8 cellular contexts compared by ENCODE assay signal in the genomic region with DNA sequence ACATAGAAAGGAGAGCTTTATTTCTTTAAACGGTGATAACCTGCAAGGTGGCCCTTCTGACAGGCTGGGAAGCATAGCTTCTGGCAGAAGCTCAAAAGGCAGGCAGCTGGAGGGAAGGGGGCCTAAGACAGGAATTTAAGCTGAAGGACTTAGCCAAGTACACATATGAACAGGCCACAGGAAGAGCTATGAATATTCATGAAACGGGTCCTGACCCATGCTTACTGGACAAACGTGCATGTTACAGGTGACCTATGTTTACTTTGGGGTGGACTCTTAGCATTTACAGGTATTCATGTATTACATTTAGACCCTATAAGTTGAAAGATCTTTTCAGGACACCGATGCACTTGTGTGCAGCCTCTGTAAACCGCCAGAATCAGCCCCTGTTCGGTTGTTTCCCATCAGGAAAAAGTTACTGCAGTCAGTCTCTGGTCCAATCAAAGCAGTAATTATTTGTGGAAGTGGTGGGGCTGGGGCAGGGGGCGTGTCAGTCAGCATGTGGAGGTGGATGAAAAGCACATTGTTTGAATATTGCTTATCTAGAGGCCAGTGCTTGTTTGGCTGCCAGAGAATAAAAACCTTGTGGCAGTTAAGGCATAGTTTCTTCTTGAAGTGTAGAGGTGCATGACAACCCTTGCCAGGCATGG. TPM values are rescaled to one million over a fixed set of nuclear protein-coding genes. Genes with fewer than 3 reads are reported as not detected.
DNase-seq lines count a peak whose midpoint lies in the region; ATAC-seq and TF ChIP-seq lines count a peak whose summit lies in the region.

No MANE protein-coding gene starts in this region.

- H3K27me3 ChIP-seq in lower lobe of right lung (ENCODE audit: low read depth) (no peaks in the 10 kb centered on the region), thyroid gland (no peaks in the 10 kb centered on the region)

- WGBS in thyroid gland, 2 donors: 63 to 64% methylated on average over 7 of the region's 7 CpGs

- CTCF ChIA-PET in activated CD8-positive, alpha-beta T cell treated with anti-CD3 and anti-CD28 coated beads for 36 hours (lab: Charles Lee): interaction anchor here (0.9 to 1.9 kb wide), 3 partner anchors 9 to 248 kb away, joined by 3 to 7 read pairs (median 4); a partner anchor contains a TSS

- intact Hi-C loops in activated CD8-positive, alpha-beta T cell treated with anti-CD3 and anti-CD28 coated beads for 36 hours (cut with micrococcal nuclease): no loop called here
- intact Hi-C loops in lower lobe of right lung (cut with DNase I): no loop called here
- intact Hi-C loops in thyroid gland (cut with DNase I): no loop called here

- peak overlapping the region; percentile 88 for H3K27ac Mint-ChIP-seq in activated T-cell treated with anti-CD3 and anti-CD28 coated beads, Interleukin-2, amount 50 U/mL, for 72 hours
- peak overlapping the region; percentile 85 for H3K27ac Mint-ChIP-seq in activated CD8-positive, alpha-beta T cell treated with anti-CD3 and anti-CD28 coated beads for 36 hours

- peak overlapping the region; percentile 95 to 99 for H3K4me3 Mint-ChIP-seq in activated T-cell treated with anti-CD3 and anti-CD28 coated beads, Interleukin-2, amount 50 U/mL, for 72 hours
- peak overlapping the region; percentile 68 for H3K4me3 Mint-ChIP-seq in activated CD8-positive, alpha-beta T cell treated with anti-CD3 and anti-CD28 coated beads for 36 hours

- ATAC-seq in activated T-cell treated with anti-CD3 and anti-CD28 coated beads, Interleukin-2, amount 50 U/mL, for 72 hours (replicated peaks in 1 of 2): no peak
- no peak for ATAC-seq in activated CD8-positive, alpha-beta T cell treated with anti-CD3 and anti-CD28 coated beads for 36 hours
- ATAC-seq in lower lobe of right lung: no peak
- ATAC-seq in omental fat pad (ENCODE audit: low FRiP score): no peak
- ATAC-seq in HG03378 (IDR thresholded peaks at IDR 0.05; ENCODE audit: unreplicated experiment): no peak

- H3K4me3 ChIP-seq in lower lobe of right lung (no peak overlapping the region), thyroid gland (replicated peaks in 1 of 3) (no peak overlapping the region)

- H3K27ac ChIP-seq in lower lobe of right lung (peak overlapping the region; percentile 95), thyroid gland (peak overlapping the region in 2 of 3 donors; percentile 77 to 96)

- H3K4me1 ChIP-seq in lower lobe of right lung (peaks cover 38% of the 10 kb centered on the region), thyroid gland (peaks cover 31 to 33% of the 10 kb centered on the region in 2 donors)

- H3K36me3 ChIP-seq in lower lobe of right lung (peaks cover 16% of the 10 kb centered on the region), thyroid gland (peaks cover 0 to 5% of the 10 kb centered on the region in 2 donors)

- peaks cover 34% of the 10 kb centered on the region for H3K4me1 Mint-ChIP-seq in activated T-cell treated with anti-CD3 and anti-CD28 coated beads, Interleukin-2, amount 50 U/mL, for 72 hours (ENCODE audit: low read depth)
- peaks cover 37% of the 10 kb centered on the region for H3K4me1 Mint-ChIP-seq in activated CD8-positive, alpha-beta T cell treated with anti-CD3 and anti-CD28 coated beads for 36 hours (ENCODE audit: low read depth)

- POLR2A ChIA-PET in activated CD8-positive, alpha-beta T cell treated with anti-CD3 and anti-CD28 coated beads for 36 hours (lab: Charles Lee): interaction anchor here (1.5 to 4.6 kb wide), 2 partner anchors 8 to 63 kb away, joined by 6 to 43 read pairs; a partner anchor contains a TSS

- no peaks in the 10 kb centered on the region for H3K9me3 ChIP-seq in lower lobe of right lung
- H3K9me3 ChIP-seq in thyroid gland: no peaks in the 10 kb centered on the region

- H3K9me3 Mint-ChIP-seq in activated T-cell treated with anti-CD3 and anti-CD28 coated beads, Interleukin-2, amount 50 U/mL, for 72 hours: no peaks in the 10 kb centered on the region
- no peaks in the 10 kb centered on the region for H3K9me3 Mint-ChIP-seq in activated CD8-positive, alpha-beta T cell treated with anti-CD3 and anti-CD28 coated beads for 36 hours

- H3K27me3 Mint-ChIP-seq in activated T-cell treated with anti-CD3 and anti-CD28 coated beads, Interleukin-2, amount 50 U/mL, for 72 hours (ENCODE audit: low read depth): no peaks in the 10 kb centered on the region
- no peaks in the 10 kb centered on the region for H3K27me3 Mint-ChIP-seq in activated CD8-positive, alpha-beta T cell treated with anti-CD3 and anti-CD28 coated beads for 36 hours

- TF ChIP-seq CTCF in activated CD8-positive, alpha-beta T cell treated with anti-CD3 and anti-CD28 coated beads for 36 hours (IDR thresholded peaks at IDR 0.05): no peak
- TF ChIP-seq CTCF in lower lobe of right lung (IDR thresholded peaks at IDR 0.05) (no peak), thyroid gland (IDR thresholded peaks at IDR 0.05) (no peak), omental fat pad (IDR thresholded peaks at IDR 0.05) (no peak)

- peaks cover 0 to 1% of the 10 kb centered on the region in 2 donors for H3K36me3 Mint-ChIP-seq in activated T-cell treated with anti-CD3 and anti-CD28 coated beads, Interleukin-2, amount 50 U/mL, for 72 hours (ENCODE audit: insufficient read depth in 2 of 2)
- peaks cover 7% of the 10 kb centered on the region for H3K36me3 Mint-ChIP-seq in activated CD8-positive, alpha-beta T cell treated with anti-CD3 and anti-CD28 coated beads for 36 hours (ENCODE audit: low read depth)

- no peak for DNase-seq in activated T-cell treated with anti-CD3 and anti-CD28 coated beads, Interleukin-2, amount 50 U/mL, for 72 hours
- no peak for DNase-seq in activated T-cell treated with anti-CD3 and anti-CD28 coated beads, Interleukin-2, amount 50 U/mL, for 48 hours
- no peak for DNase-seq in activated CD8-positive, alpha-beta T cell treated with anti-CD3 and anti-CD28 coated beads for 36 hours
- no peak for DNase-seq in lower lobe of right lung
- no peak for DNase-seq in thyroid gland
- no peak for DNase-seq in NAMALWA (ENCODE audit: low spot score)
- DNase-seq in omental fat pad (ENCODE audit: low spot score): no peak

- no peak for TF ChIP-seq POLR2A in thyroid gland (IDR thresholded peaks at IDR 0.05)

RNA-seq across cellular contexts. Expression of a gene that starts 2.9 kb away (rescaled TPM):
- total RNA-seq in activated T-cell treated with anti-CD3 and anti-CD28 coated beads, Interleukin-2, amount 50 U/mL, for 72 hours: 1 to 10 TPM; 5.9 to 9.5 TPM
- total RNA-seq in activated CD8-positive, alpha-beta T cell treated with anti-CD3 and anti-CD28 coated beads for 36 hours: 10 to 100 TPM; 11.8 to 13.7 TPM
- total RNA-seq in lower lobe of right lung (14.8 TPM), thyroid gland (10 to 100 TPM; 13.8 to 29.0 (median 15.4) TPM), omental fat pad (10 to 100 TPM; 12.7 to 29.0 (median 18.8) TPM)

RNA-seq across cellular contexts. Expression of a gene that starts 8.5 kb away (rescaled TPM):
- 10 to 100 TPM; 39.6 to 45.7 TPM for total RNA-seq in activated T-cell treated with anti-CD3 and anti-CD28 coated beads, Interleukin-2, amount 50 U/mL, for 72 hours
- 10 to 100 TPM; 35.8 to 37.8 TPM for total RNA-seq in activated CD8-positive, alpha-beta T cell treated with anti-CD3 and anti-CD28 coated beads for 36 hours
- total RNA-seq in lower lobe of right lung: 14.8 TPM
- 10 to 100 TPM; 27.2 to 50.8 (median 37.2) TPM for total RNA-seq in thyroid gland
- total RNA-seq in omental fat pad: 10 to 100 TPM; 17.5 to 95.0 (median 33.3) TPM
